ENCODE assay signal across 10 cellular contexts in genomic region chr1:16143566-16144324, GRCh38. TPM values are rescaled to one million over a fixed set of nuclear protein-coding genes. Genes with fewer than 3 reads are reported as not detected.
DNase-seq lines count a peak whose midpoint lies in the region; ATAC-seq and TF ChIP-seq lines count a peak whose summit lies in the region.
"Had no signal": no experiment of that assay in that cellular context is flagged by ENCODE, and none has a peak within 500 bp of the region (broad histone marks: within the 10 kb centered on the region; RNA-seq: fewer than 3 reads in every experiment).

No MANE protein-coding gene starts in this region.

- peaks cover 0 to 3% of the 10 kb centered on the region in 2 donors for H3K9me3 ChIP-seq in esophagus (ENCODE audit: control insufficient read depth in 2 of 2, insufficient read depth in 1 of 2, low read depth in 1 of 2, low read length in 1 of 2)

- H3K36me3 ChIP-seq in esophagus (ENCODE audit: control insufficient read depth in 2 of 2, insufficient read depth in 2 of 2, low read length in 1 of 2), result peaks cover 9 to 49% of the 10 kb centered on the region in 2 donors

- peaks cover 41% of the 10 kb centered on the region for H3K36me3 Mint-ChIP-seq in osteocyte (ENCODE audit: unreplicated experiment)
- H3K36me3 Mint-ChIP-seq: CD4-positive, CD25-positive, alpha-beta regulatory T cell had no signal

- H3K27me3 Mint-ChIP-seq in osteocyte (ENCODE audit: unreplicated experiment), result no peaks in the 10 kb centered on the region

- no peak for TF ChIP-seq CTCF in osteocyte (IDR thresholded peaks at IDR 0.05)

- ATAC-seq in GM21717 (IDR thresholded peaks at IDR 0.05; ENCODE audit: unreplicated experiment), result no peak

- peaks cover 20 to 61% of the 10 kb centered on the region in 2 donors for H3K4me1 ChIP-seq in esophagus (ENCODE audit: control insufficient read depth in 2 of 2, insufficient read depth in 2 of 2, low read length in 1 of 2)

- DNase-seq in Caki2 (ENCODE audit: low read depth) (peak; percentile 92), NCI-H69 (lab: John Stamatoyannopoulos, UW) (peak; percentile 44), osteocyte (ENCODE audit: extremely low spot score, unreplicated experiment) (no peak), head of caudate nucleus (no peak), amniotic stem cell (lab: John Stamatoyannopoulos, UW) (no peak), NCI-H1048 (lab: John Stamatoyannopoulos, UW) (no peak)
- DNase-seq: activated CD4-positive, alpha-beta T cell treated with anti-CD3 and anti-CD28 coated beads for 4 hours; CD4-positive, CD25-positive, alpha-beta regulatory T cell had no signal

- no peaks in the 10 kb centered on the region for H3K27me3 ChIP-seq in esophagus (ENCODE audit: control insufficient read depth in 1 of 2, insufficient read depth in 2 of 2, low read length in 2 of 2)

- intact Hi-C loops in head of caudate nucleus (cut with DNase I), result no loop called here

- H3K4me3 Mint-ChIP-seq in osteocyte (ENCODE audit: unreplicated experiment), result no peak overlapping the region
- H3K4me3 Mint-ChIP-seq: CD4-positive, CD25-positive, alpha-beta regulatory T cell had no signal

- peak overlapping the region; percentile 48 for H3K27ac Mint-ChIP-seq in osteocyte (ENCODE audit: unreplicated experiment)
- H3K27ac Mint-ChIP-seq: CD4-positive, CD25-positive, alpha-beta regulatory T cell had no signal

- peak overlapping the region in 1 of 2 donors; percentile 31 for H3K4me3 ChIP-seq in esophagus (ENCODE audit: low read depth in 1 of 2, low read length in 2 of 2)

- in situ Hi-C loops in Caki2 (cut with HindIII; ENCODE audit: low pct_unique_long_range_greater_than_20kb, low sequenced_read_pairs), result no loop called here

- no peaks in the 10 kb centered on the region for H3K9me3 Mint-ChIP-seq in osteocyte (ENCODE audit: unreplicated experiment)
- H3K9me3 Mint-ChIP-seq: CD4-positive, CD25-positive, alpha-beta regulatory T cell had no signal

- WGBS in esophagus, 2 donors, result 36 to 44% methylated on average over 16 to 18 of the region's 18 CpGs

- peak overlapping the region; percentile 88 to 94 for H3K27ac ChIP-seq in esophagus (ENCODE audit: low read depth in 2 of 2, low read length in 1 of 2)

- H3K4me1 Mint-ChIP-seq in osteocyte (ENCODE audit: unreplicated experiment), result peaks cover 92% of the 10 kb centered on the region
- H3K4me1 Mint-ChIP-seq: CD4-positive, CD25-positive, alpha-beta regulatory T cell had no signal

RNA-seq across cellular contexts. Expression of gene EPHA2, which starts 12.1 kb away (rescaled TPM):
- total RNA-seq in Caki2 (2014; rRNA removed; shearing (Covaris generic); ENCODE audit: low replicate concordance), result 64.0 and 81.3 TPM in 2 replicates
- 100 to 1,000 TPM; 111 to 133 TPM for polyA plus RNA-seq in esophagus
- total RNA-seq in osteocyte, result 152 and 155 TPM in 2 replicates
- total RNA-seq: CD4-positive, CD25-positive, alpha-beta regulatory T cell had no signal
- polyA plus RNA-seq: CD4-positive, CD25-positive, alpha-beta regulatory T cell had no signal

Comparison
In these comparisons a context has a peak if more than half of its experiments do, and no peak if none do; other contexts are left out.
1. DNase-seq: peak in Caki2 (single experiment) and NCI-H69 (single experiment); none in osteocyte (single experiment), head of caudate nucleus (0 of 42), amniotic stem cell (single experiment) and NCI-H1048 (single experiment).